18 cellular contexts compared by ENCODE assay signal in the genomic region with DNA sequence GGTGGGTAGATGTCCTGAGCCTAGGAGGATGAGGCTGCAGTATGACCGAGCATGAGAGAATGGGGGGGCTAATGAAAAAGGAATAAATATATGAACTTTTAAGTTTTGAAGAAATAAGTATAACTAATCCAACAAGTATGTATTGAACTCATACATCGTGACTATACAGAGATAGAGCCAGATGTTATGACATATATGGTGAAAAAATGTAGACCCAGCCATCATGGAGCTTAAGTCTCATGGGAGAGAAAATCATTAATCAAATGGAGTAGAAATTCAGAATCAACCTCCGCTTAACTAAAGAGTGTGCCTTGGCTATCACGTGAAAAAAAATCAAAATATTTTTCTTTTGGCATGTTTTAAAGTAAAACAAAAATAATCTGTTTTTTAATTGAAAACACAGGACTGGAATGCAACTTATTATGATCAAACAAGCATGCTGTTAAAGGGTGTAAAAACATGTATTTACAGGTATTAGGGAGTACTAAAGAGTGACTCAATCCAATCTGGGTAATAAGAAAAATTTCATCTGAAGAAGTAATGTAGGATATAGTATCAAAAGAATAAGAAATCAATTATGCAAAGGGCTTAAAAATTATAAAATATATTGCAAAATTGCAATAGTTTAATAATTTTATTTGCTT.
"Had no signal": no experiment of that assay in that cellular context is flagged by ENCODE, and none has a peak within 500 bp of the region (broad histone marks: within the 10 kb centered on the region; RNA-seq: fewer than 3 reads in every experiment).

No MANE protein-coding gene starts in this region.

- H3K27me3 ChIP-seq: gastroesophageal sphincter, right lobe of liver, spleen, tibial nerve, upper lobe of right lung, vagina had no signal

- H3K27ac ChIP-seq: gastroesophageal sphincter, psoas muscle, right lobe of liver, spleen, tibial nerve, upper lobe of right lung, vagina had no signal

- H3K9me3 ChIP-seq: gastroesophageal sphincter, psoas muscle, right lobe of liver, spleen, tibial nerve, upper lobe of right lung, vagina had no signal

- H3K4me3 ChIP-seq: gastroesophageal sphincter, psoas muscle, right lobe of liver, spleen, tibial nerve, upper lobe of right lung, vagina had no signal

- H3K4me1 ChIP-seq: gastroesophageal sphincter, psoas muscle, right lobe of liver, spleen, tibial nerve, upper lobe of right lung, vagina had no signal

- H3K36me3 ChIP-seq: gastroesophageal sphincter, right lobe of liver, spleen, tibial nerve, upper lobe of right lung, vagina had no signal

- DNase-seq: effector memory CD4-positive, alpha-beta T cell; erythroblast; immature natural killer cell; left colon; mesendoderm; naive B cell; psoas muscle; retina; right lobe of liver; spleen; stimulated activated CD4-positive, alpha-beta T cell treated with anti-CD3 and anti-CD28 coated beads, Interleukin-15, amount 100 ng/mL, for 24 hours; stimulated activated CD4-positive, alpha-beta T cell treated with anti-CD3 and anti-CD28 coated beads, Interleukin-1b, Interleukin-23, amount 100 ng/mL, for 48 hours; stimulated activated CD4-positive, alpha-beta T cell treated with anti-CD3 and anti-CD28 coated beads, Interleukin-4, amount 100 ng/mL, for 24 hours; upper lobe of right lung had no signal

- ATAC-seq: gastroesophageal sphincter; psoas muscle; right lobe of liver; stimulated activated memory B cell treated with anti-CD40 and anti-IgM and Interleukin-4, amounts not matched to agents 10 μg/mL and 1 μg/mL and 100 μg/mL, for 72 hours; upper lobe of right lung had no signal
